1 cellular context compared by ENCODE assay signal in the genomic region with DNA sequence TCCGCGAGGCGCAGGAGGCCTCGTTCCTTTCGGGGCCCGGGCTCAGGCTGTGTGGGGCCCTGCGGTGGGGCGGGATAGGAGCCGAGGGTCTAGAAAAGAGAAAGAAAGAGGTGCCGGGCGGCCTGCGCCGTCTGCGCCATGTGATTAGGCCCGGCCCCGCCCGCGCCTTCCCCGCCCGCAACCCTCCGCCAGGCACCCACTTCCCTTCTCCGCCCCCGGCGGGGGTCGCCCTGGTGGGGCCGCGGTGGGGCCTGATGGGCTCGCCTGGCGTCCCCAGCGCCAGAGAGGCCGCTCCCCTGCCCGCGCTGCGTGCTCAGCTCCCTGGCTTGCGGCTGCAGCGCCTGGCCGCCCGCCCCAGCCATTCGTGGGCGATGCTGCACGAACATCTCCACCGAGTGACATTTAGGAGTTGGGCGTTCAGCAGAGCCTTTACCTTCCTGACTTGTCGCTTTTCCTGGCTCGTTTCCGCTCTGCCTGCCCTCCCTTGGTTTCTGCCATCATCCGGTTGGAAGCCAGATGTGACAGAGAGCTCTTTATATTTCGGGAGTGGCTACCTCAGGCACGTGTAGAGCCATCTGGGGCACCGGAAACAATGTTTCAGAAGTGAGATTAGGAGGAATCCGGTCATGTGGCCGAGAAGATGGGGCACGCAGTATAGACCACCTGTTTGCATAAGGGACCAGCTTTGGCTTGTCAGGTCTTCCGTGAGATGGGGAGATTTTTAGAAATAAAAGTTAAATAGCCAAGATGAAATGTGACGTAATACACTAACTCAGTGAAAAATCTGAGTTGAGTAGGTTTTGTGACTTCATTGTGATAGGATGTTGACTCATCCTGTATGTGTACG.
TF ChIP-seq lines count a peak whose summit lies in the region.

No MANE protein-coding gene starts in this region.

TF ChIP-seq in HepG2, 621 proteins besides CTCF, POLR2A, EP300 and RAD21 (continued from another document and continues in another):
- TF ChIP-seq, protein P1, sequence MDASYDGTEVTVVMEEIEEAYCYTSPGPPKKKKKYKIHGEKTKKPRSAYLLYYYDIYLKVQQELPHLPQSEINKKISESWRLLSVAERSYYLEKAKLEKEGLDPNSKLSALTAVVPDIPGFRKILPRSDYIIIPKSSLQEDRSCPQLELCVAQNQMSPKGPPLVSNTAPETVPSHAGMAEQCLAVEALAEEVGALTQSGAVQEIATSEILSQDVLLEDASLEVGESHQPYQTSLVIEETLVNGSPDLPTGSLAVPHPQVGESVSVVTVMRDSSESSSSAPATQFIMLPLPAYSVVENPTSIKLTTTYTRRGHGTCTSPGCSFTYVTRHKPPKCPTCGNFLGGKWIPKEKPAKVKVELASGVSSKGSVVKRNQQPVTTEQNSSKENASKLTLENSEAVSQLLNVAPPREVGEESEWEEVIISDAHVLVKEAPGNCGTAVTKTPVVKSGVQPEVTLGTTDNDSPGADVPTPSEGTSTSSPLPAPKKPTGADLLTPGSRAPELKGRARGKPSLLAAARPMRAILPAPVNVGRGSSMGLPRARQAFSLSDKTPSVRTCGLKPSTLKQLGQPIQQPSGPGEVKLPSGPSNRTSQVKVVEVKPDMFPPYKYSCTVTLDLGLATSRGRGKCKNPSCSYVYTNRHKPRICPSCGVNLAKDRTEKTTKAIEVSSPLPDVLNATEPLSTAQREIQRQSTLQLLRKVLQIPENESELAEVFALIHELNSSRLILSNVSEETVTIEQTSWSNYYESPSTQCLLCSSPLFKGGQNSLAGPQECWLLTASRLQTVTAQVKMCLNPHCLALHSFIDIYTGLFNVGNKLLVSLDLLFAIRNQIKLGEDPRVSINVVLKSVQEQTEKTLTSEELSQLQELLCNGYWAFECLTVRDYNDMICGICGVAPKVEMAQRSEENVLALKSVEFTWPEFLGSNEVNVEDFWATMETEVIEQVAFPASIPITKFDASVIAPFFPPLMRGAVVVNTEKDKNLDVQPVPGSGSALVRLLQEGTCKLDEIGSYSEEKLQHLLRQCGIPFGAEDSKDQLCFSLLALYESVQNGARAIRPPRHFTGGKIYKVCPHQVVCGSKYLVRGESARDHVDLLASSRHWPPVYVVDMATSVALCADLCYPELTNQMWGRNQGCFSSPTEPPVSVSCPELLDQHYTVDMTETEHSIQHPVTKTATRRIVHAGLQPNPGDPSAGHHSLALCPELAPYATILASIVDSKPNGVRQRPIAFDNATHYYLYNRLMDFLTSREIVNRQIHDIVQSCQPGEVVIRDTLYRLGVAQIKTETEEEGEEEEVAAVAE (CRISPR knock-in tag; IDR thresholded peaks at IDR 0.05; ENCODE audit: borderline replicate concordance) = 0 out of 2 replicates have a peak, but pooled peaks have one; percentile 10
- TF ChIP-seq TP53 (CRISPR knock-in tag; conservative IDR thresholded peaks at IDR 0.05) = no peak
- TF ChIP-seq PCBP2 (optimal IDR thresholded peaks at IDR 0.05; ENCODE audit: low read depth, low read length, poor library complexity, severe bottlenecking) = no peak
- peak; percentile 86 for TF ChIP-seq MNT (IDR thresholded peaks at IDR 0.05)
- no peak for TF ChIP-seq ZBTB37 (CRISPR knock-in tag; IDR thresholded peaks at IDR 0.05)
- TF ChIP-seq FLYWCH1 (CRISPR knock-in tag; IDR thresholded peaks at IDR 0.05) = 0 out of 2 replicates have a peak, but pooled peaks have one; percentile 85
- TF ChIP-seq REPIN1 (CRISPR knock-in tag; IDR thresholded peaks at IDR 0.05; ENCODE audit: borderline replicate concordance, low read depth) = no peak
- no peak for TF ChIP-seq CC2D1A (CRISPR knock-in tag; IDR thresholded peaks at IDR 0.05)
- 0 out of 2 replicates have a peak, but pooled peaks have one; percentile 38 for TF ChIP-seq TBX2 (CRISPR knock-in tag; IDR thresholded peaks at IDR 0.05; ENCODE audit: borderline replicate concordance)
- no peak for TF ChIP-seq GTF2F1 (IDR thresholded peaks at IDR 0.05; ENCODE audit: low read length)
- no peak for TF ChIP-seq NONO (IDR thresholded peaks at IDR 0.05)
- TF ChIP-seq NONO (CRISPR knock-in tag; conservative IDR thresholded peaks at IDR 0.05) = peak; percentile 51; the same call in 1 of the 2 replicates
- no peak for TF ChIP-seq ZNF180 (CRISPR knock-in tag; IDR thresholded peaks at IDR 0.05; ENCODE audit: borderline replicate concordance, low read depth)
- TF ChIP-seq GTF3A (CRISPR knock-in tag; conservative IDR thresholded peaks at IDR 0.05) = no peak
- peak; percentile 90 for TF ChIP-seq TGIF2 (CRISPR knock-in tag; IDR thresholded peaks at IDR 0.05)
- no peak for TF ChIP-seq REXO4 (CRISPR knock-in tag; IDR thresholded peaks at IDR 0.05; ENCODE audit: borderline replicate concordance)
- TF ChIP-seq ZBTB3 (CRISPR knock-in tag; IDR thresholded peaks at IDR 0.05; ENCODE audit: borderline replicate concordance, low read depth) = no peak
- no peak for TF ChIP-seq TEF (CRISPR knock-in tag; IDR thresholded peaks at IDR 0.05)
- peak; percentile 68; the same call in 1 of the 2 replicates for TF ChIP-seq KMT2B (CRISPR knock-in tag; IDR thresholded peaks at IDR 0.05)
- no peak for TF ChIP-seq ZSCAN30 (CRISPR knock-in tag; IDR thresholded peaks at IDR 0.05)
- 0 out of 2 replicates have a peak, but pooled peaks have one; percentile 44 for TF ChIP-seq ZNF879 (CRISPR knock-in tag; IDR thresholded peaks at IDR 0.05)
- peak; percentile 52; the same call in 1 of the 2 replicates for TF ChIP-seq KDM5A (IDR thresholded peaks at IDR 0.05; ENCODE audit: borderline replicate concordance, low read length)
- peak; percentile 33 for TF ChIP-seq MED8 (CRISPR knock-in tag; IDR thresholded peaks at IDR 0.05; ENCODE audit: insufficient replicate concordance)
- peak; percentile 18 for TF ChIP-seq ZNF121 (CRISPR knock-in tag; IDR thresholded peaks at IDR 0.05)
- TF ChIP-seq ZMAT3 (CRISPR knock-in tag; conservative IDR thresholded peaks at IDR 0.05) = peak; percentile 63; the same call in 1 of the 2 replicates
- no peak for TF ChIP-seq ZSCAN21 (CRISPR knock-in tag; IDR thresholded peaks at IDR 0.05; ENCODE audit: borderline replicate concordance)
- TF ChIP-seq PHF21A (CRISPR knock-in tag; IDR thresholded peaks at IDR 0.05) = peak; percentile 67
- TF ChIP-seq KMT2A (CRISPR knock-in tag; IDR thresholded peaks at IDR 0.05) = peak; percentile 95; the same call in 1 of the 2 replicates
- 0 out of 2 replicates have a peak, but pooled peaks have one; percentile 34 for TF ChIP-seq RCOR2 (CRISPR knock-in tag; IDR thresholded peaks at IDR 0.05)
- TF ChIP-seq, protein P2, sequence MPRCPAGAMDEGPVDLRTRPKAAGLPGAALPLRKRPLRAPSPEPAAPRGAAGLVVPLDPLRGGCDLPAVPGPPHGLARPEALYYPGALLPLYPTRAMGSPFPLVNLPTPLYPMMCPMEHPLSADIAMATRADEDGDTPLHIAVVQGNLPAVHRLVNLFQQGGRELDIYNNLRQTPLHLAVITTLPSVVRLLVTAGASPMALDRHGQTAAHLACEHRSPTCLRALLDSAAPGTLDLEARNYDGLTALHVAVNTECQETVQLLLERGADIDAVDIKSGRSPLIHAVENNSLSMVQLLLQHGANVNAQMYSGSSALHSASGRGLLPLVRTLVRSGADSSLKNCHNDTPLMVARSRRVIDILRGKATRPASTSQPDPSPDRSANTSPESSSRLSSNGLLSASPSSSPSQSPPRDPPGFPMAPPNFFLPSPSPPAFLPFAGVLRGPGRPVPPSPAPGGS (CRISPR knock-in tag; IDR thresholded peaks at IDR 0.05) = no peak
- TF ChIP-seq ZNF619 (CRISPR knock-in tag; IDR thresholded peaks at IDR 0.05) = no peak
- 0 out of 2 replicates have a peak, but pooled peaks have one; percentile 29 for TF ChIP-seq GATAD1 (CRISPR knock-in tag; IDR thresholded peaks at IDR 0.05)
- TF ChIP-seq DPF2 (CRISPR knock-in tag; IDR thresholded peaks at IDR 0.05; ENCODE audit: borderline replicate concordance, low read depth) = no peak
- TF ChIP-seq MBNL3 (CRISPR knock-in tag; conservative IDR thresholded peaks at IDR 0.05) = no peak
- peak; percentile 51; the same call in 1 of the 2 replicates for TF ChIP-seq FOXA3 (CRISPR knock-in tag; IDR thresholded peaks at IDR 0.05)
- TF ChIP-seq FOXJ3 (CRISPR knock-in tag; IDR thresholded peaks at IDR 0.05; ENCODE audit: borderline replicate concordance) = no peak
- no peak for TF ChIP-seq STAT5B (CRISPR knock-in tag; IDR thresholded peaks at IDR 0.05)
- no peak; the same call in 1 of the 2 replicates for TF ChIP-seq MYNN (CRISPR knock-in tag; IDR thresholded peaks at IDR 0.05; ENCODE audit: low read depth)
- no peak for TF ChIP-seq ZMYM2 (CRISPR knock-in tag; IDR thresholded peaks at IDR 0.05)
- no peak for TF ChIP-seq ZNF841 (CRISPR knock-in tag; IDR thresholded peaks at IDR 0.05; ENCODE audit: borderline replicate concordance)
- TF ChIP-seq MZF1 (CRISPR knock-in tag; IDR thresholded peaks at IDR 0.05; ENCODE audit: borderline replicate concordance) = 0 out of 2 replicates have a peak, but pooled peaks have one; percentile 22
- TF ChIP-seq, protein P3, sequence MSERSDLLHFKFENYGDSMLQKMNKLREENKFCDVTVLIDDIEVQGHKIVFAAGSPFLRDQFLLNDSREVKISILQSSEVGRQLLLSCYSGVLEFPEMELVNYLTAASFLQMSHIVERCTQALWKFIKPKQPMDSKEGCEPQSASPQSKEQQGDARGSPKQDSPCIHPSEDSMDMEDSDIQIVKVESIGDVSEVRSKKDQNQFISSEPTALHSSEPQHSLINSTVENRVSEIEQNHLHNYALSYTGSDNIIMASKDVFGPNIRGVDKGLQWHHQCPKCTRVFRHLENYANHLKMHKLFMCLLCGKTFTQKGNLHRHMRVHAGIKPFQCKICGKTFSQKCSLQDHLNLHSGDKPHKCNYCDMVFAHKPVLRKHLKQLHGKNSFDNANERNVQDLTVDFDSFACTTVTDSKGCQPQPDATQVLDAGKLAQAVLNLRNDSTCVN (CRISPR knock-in tag; IDR thresholded peaks at IDR 0.05; ENCODE audit: borderline replicate concordance) = peak; percentile 41; the same call in 1 of the 2 replicates
- TF ChIP-seq MLX (CRISPR knock-in tag; IDR thresholded peaks at IDR 0.05) = peak; percentile 82
- no peak for TF ChIP-seq SRSF1 (optimal IDR thresholded peaks at IDR 0.05; ENCODE audit: low read depth, low read length)
- no peak for TF ChIP-seq ZNF274 (CRISPR knock-in tag; IDR thresholded peaks at IDR 0.05)
- 0 out of 2 replicates have a peak, but pooled peaks have one; percentile 23 for TF ChIP-seq NFAT5 (CRISPR knock-in tag; IDR thresholded peaks at IDR 0.05)
